Comparison of ENCODE assay signal across 8 cellular contexts in genomic region chr2:189662674-189663226, GRCh38. TPM values are rescaled to one million over a fixed set of nuclear protein-coding genes. Genes with fewer than 3 reads are reported as not detected.
DNase-seq lines count a peak whose midpoint lies in the region; ATAC-seq and TF ChIP-seq lines count a peak whose summit lies in the region.

No MANE protein-coding gene starts in this region.

- TF ChIP-seq CTCF in DND-41 (IDR thresholded peaks at IDR 0.05; ENCODE audit: borderline replicate concordance, extremely low read depth, low read length, poor library complexity, severe bottlenecking), result no peak
- no peak for TF ChIP-seq CTCF in LNCaP clone FGC (IDR thresholded peaks at IDR 0.05; ENCODE audit: control insufficient read depth, extremely low read depth, insufficient read depth)
- TF ChIP-seq CTCF in epithelial cell of proximal tubule (conservative IDR thresholded peaks at IDR 0.05; ENCODE audit: low read depth, low read length), result no peak
- TF ChIP-seq CTCF in retinal pigment epithelial cell (conservative IDR thresholded peaks at IDR 0.05; ENCODE audit: low read depth, low read length), result no peak

- no peaks in the 10 kb centered on the region for H3K9me3 ChIP-seq in DND-41 (ENCODE audit: insufficient read depth, low read length, severe bottlenecking)

- H3K4me3 ChIP-seq in DND-41 (ENCODE audit: low read depth in 1 of 2, low read length in 2 of 2) (peak overlapping the region; percentile 47 to 70), LNCaP clone FGC (ENCODE audit: low read depth, low read length) (peak overlapping the region; percentile 93), epithelial cell of proximal tubule (ENCODE audit: low read depth, low read length) (peak overlapping the region; percentile 91), retinal pigment epithelial cell (ENCODE audit: low read length) (peak overlapping the region; percentile 95)

- peaks cover 57% of the 10 kb centered on the region for H3K4me1 ChIP-seq in DND-41 (ENCODE audit: insufficient read depth, low read length)

- H3K79me2 ChIP-seq in DND-41 (ENCODE audit: insufficient read depth, low read length), result peaks cover 57% of the 10 kb centered on the region

- peak overlapping the region; percentile 83 for H3K27ac ChIP-seq in DND-41 (ENCODE audit: low read length)

- peak overlapping the region; percentile 80 for H3K9ac ChIP-seq in DND-41 (ENCODE audit: low read depth, low read length)

- H4K20me1 ChIP-seq in DND-41 (ENCODE audit: insufficient read depth, low read length), result peaks cover 13% of the 10 kb centered on the region; the same call in 1 of the 2 replicates

- ATAC-seq in DND-41 (ENCODE audit: insufficient read depth, low read depth), result no peak
- ATAC-seq in HG02870 (IDR thresholded peaks at IDR 0.05; ENCODE audit: unreplicated experiment), result no peak
- ATAC-seq in GM21576 (IDR thresholded peaks at IDR 0.05; ENCODE audit: unreplicated experiment), result no peak

- no peak overlapping the region for H2AFZ ChIP-seq in DND-41 (ENCODE audit: low read depth, low read length)

- H3K36me3 ChIP-seq in DND-41 (ENCODE audit: insufficient read depth, low read length), result peaks cover 31% of the 10 kb centered on the region

- peak; percentile 40 for DNase-seq in DND-41
- no peak for DNase-seq in LNCaP clone FGC (ENCODE audit: low read depth)
- no peak for DNase-seq in epithelial cell of proximal tubule (ENCODE audit: low read depth)
- DNase-seq in retinal pigment epithelial cell (ENCODE audit: low read depth), result no peak
- no peak for DNase-seq in stimulated activated CD4-positive, alpha-beta T cell treated with anti-CD3 and anti-CD28 coated beads, Interleukin-15, amount 100 ng/mL, for 24 hours
- no peak for DNase-seq in AG08395 (ENCODE audit: low spot score)

- H3K4me2 ChIP-seq in DND-41 (ENCODE audit: insufficient read depth, low read length), result peak overlapping the region; percentile 96

- H3K27me3 ChIP-seq in DND-41 (ENCODE audit: insufficient read depth, low read length, poor library complexity), result no peaks in the 10 kb centered on the region

RNA-seq across cellular contexts. Expression of gene ASNSD1, which starts 1.5 kb away (rescaled TPM):
- total RNA-seq in epithelial cell of proximal tubule, result 24.3 and 36.5 TPM in 2 replicates

RNA-seq across cellular contexts. Expression of gene ANKAR, which starts 11.7 kb away (rescaled TPM):
- 1.4 and 2.0 TPM in 2 replicates for total RNA-seq in epithelial cell of proximal tubule
